7 cellular contexts compared by ENCODE assay signal in the genomic region with DNA sequence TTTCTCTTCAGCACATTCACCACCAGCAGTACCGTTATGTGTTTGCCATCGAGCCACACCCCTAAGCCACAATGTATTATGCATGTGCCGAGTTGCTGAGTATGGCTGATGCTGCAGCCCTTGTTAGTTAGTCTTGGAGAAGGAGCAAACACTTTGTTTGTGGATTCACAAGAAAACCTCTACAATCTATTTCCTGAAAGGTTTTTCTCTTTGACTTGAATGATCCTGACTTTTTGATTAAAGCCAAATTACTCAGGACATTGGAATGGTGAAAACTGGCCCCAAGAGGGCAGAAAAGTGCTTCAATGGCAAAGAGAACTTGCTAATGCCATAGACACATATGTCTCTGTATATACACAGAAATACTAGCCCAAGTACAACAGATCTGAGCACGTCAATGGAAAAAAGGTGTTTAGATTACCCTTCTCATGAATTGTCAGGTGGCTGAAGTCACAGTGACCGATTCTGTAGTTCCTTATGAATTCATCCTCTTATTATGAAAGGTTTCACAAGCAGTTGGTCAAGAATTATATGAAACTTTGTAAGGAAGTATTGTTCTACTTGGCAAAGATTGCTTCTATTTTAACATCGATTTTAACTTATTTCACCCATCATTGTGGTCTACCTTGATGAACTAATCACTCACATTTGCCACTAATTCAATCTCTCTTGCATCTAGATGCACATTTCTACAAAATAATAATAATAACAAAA.
DNase-seq lines count a peak whose midpoint lies in the region; ATAC-seq and TF ChIP-seq lines count a peak whose summit lies in the region.

No MANE protein-coding gene starts in this region.

- H3K9me3 ChIP-seq in PC-3 (ENCODE audit: low read length): no peaks in the 10 kb centered on the region
- H3K9me3 ChIP-seq in spleen: no peaks in the 10 kb centered on the region

- H3K36me3 ChIP-seq in PC-3 (ENCODE audit: low read depth, low read length) (no peaks in the 10 kb centered on the region), spleen (no peaks in the 10 kb centered on the region)

- DNase-seq in H4 (ENCODE audit: low spot score): peak; percentile 79
- peak; percentile 90 for DNase-seq in PC-3
- DNase-seq in fibroblast of pulmonary artery (ENCODE audit: low read depth): peak; percentile 85
- DNase-seq in spleen: no peak
- no peak for DNase-seq in NCI-H446 (lab: John Stamatoyannopoulos, UW)
- no peak for DNase-seq in AML-193 (lab: John Stamatoyannopoulos, UW)
- DNase-seq in HuH-7.5 (ENCODE audit: low spot score): no peak

- H3K4me2 ChIP-seq in PC-3 (ENCODE audit: low read length): peak overlapping the region; percentile 72

- H3K27me3 ChIP-seq in PC-3 (ENCODE audit: low read length): no peaks in the 10 kb centered on the region
- no peaks in the 10 kb centered on the region for H3K27me3 ChIP-seq in spleen (replicated peaks in 1 of 7)

- CTCF ChIA-PET in PC-3 (lab: Charles Lee): no interaction called here

- no peak overlapping the region for H3K27ac ChIP-seq in PC-3 (ENCODE audit: low read length)
- H3K27ac ChIP-seq in spleen: no peak overlapping the region

- H3K4me1 ChIP-seq in PC-3 (ENCODE audit: insufficient read depth, low read length) (peaks cover 27% of the 10 kb centered on the region), spleen (peaks cover 0 to 14% (median 3%) of the 10 kb centered on the region in 6 donors)

- no TSS peak for BruUV-seq in PC-3 (replicated peaks; lab: Mats Ljungman, UMichigan)

- H3K9ac ChIP-seq in PC-3 (ENCODE audit: low read length): no peak overlapping the region

- no peaks in the 10 kb centered on the region for H3K9me2 ChIP-seq in PC-3 (replicated peaks; ENCODE audit: low read length)

- TF ChIP-seq CTCF in PC-3 (conservative IDR thresholded peaks at IDR 0.05; ENCODE audit: low read depth, low read length) (peak; percentile 86), fibroblast of pulmonary artery (IDR thresholded peaks at IDR 0.05; ENCODE audit: low read length, missing control alignments) (peak; percentile 53), spleen (IDR thresholded peaks at IDR 0.05 in 8 of 11, conservative IDR thresholded peaks at IDR 0.05 in 3 of 11) (peak in 7 of 11 experiments; percentile 7 to 34 (median 19))

- intact Hi-C loops in PC-3 (cut with micrococcal nuclease) (loop anchor here (1.0 to 10.0 kb wide), 8 partner anchors 50 to 407 kb away; a partner anchor contains a TSS), spleen (cut with DNase I; ENCODE audit: low total_unique reads) (no loop called here)

- H2AFZ ChIP-seq in PC-3 (ENCODE audit: low read length): peak overlapping the region; percentile 49

- H3K79me2 ChIP-seq in PC-3 (ENCODE audit: low read length): no peaks in the 10 kb centered on the region

- POLR2A ChIA-PET in PC-3 (lab: Charles Lee; ENCODE audit: unreplicated experiment): no interaction called here

- TF ChIP-seq POLR2A in spleen (IDR thresholded peaks at IDR 0.05): no peak

- peaks cover 6% of the 10 kb centered on the region for H3F3A ChIP-seq in PC-3 (ENCODE audit: low read length, unreplicated experiment)

- H3K4me3 ChIP-seq in PC-3 (ENCODE audit: low read length) (peak overlapping the region; percentile 33; the same call in 1 of the 2 replicates), fibroblast of pulmonary artery (replicated peaks; ENCODE audit: low read depth, low read length) (no peak overlapping the region), spleen (no peak overlapping the region)

- ATAC-seq in PC-3: peak; percentile 74

- WGBS in spleen, 5 donors: 36 to 59% (median 42%) methylated on average over 6 of the region's 6 CpGs

- no peaks in the 10 kb centered on the region for H4K20me1 ChIP-seq in PC-3 (ENCODE audit: low read length)

Comparison
In these comparisons a context has a peak if more than half of its experiments do, and no peak if none do; other contexts are left out.
1. DNase-seq: peak in H4 (single experiment), PC-3 (single experiment) and fibroblast of pulmonary artery (single experiment); none in spleen (single experiment), NCI-H446 (0 of 2), AML-193 (0 of 2) and HuH-7.5 (single experiment).
2. CTCF ChIP-seq: peak in every context shown above with its lines; median percentile 86 in PC-3; 53 in fibroblast of pulmonary artery; 19 in spleen.